8 cellular contexts compared by ENCODE assay signal in the genomic region with DNA sequence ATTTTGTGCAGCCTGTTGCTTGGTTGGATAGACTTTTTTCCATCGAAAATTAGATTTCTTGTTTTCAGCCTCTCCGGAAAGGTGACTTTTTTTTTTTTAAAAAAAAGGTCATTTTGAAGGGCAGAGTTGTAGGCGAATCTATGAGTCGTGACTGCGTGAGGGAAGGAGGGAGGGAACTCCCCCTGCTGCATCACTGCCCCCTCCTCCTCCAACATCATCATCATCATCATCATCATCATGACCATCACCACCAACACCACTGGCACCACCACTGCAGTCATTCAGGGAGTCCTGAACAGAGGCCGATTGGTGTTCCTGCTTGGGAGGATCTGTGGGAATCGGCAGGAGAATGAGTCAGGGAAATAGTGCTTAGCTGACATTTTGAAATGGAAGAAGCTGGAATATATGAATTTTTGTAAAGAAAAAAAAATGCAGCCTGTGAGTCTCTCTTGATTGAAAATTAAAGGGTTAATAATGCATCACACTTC. TPM values are rescaled to one million over a fixed set of nuclear protein-coding genes. Genes with fewer than 3 reads are reported as not detected.
A peak's percentile ranks its signal among the peaks of the same experiment; 100 is the strongest.
DNase-seq lines count a peak whose midpoint lies in the region; ATAC-seq and TF ChIP-seq lines count a peak whose summit lies in the region.

No MANE protein-coding gene starts in this region.

- H3K4me1 Mint-ChIP-seq in activated CD8-positive, alpha-beta memory T cell treated with anti-CD3 and anti-CD28 coated beads, Interleukin-2, amount 10 ng/mL, durations not matched to agents 7 days and 5 days, result peaks cover 25% of the 10 kb centered on the region
- peaks cover 51% of the 10 kb centered on the region for H3K4me1 Mint-ChIP-seq in activated T-cell treated with anti-CD3 and anti-CD28 coated beads, Interleukin-2, amount 50 U/mL, for 72 hours (ENCODE audit: low read depth)

- in situ Hi-C loops in gastrocnemius medialis (cut with MboI; ENCODE audit: low sequenced_read_pairs in 4 of 4), result loop anchor here in 3 of 4 donors (25.0 kb wide), 3 partner anchors 380 to 1170 kb away; a partner anchor contains a TSS
- in situ Hi-C loops in GM13976 (cut with MboI; ENCODE audit: low sequenced_read_pairs, unreplicated experiment), result loop anchor here (25.0 kb wide), 1 partner anchor 495 kb away; no protein-coding TSS in a partner anchor

- H3K27ac Mint-ChIP-seq in activated CD8-positive, alpha-beta memory T cell treated with anti-CD3 and anti-CD28 coated beads, Interleukin-2, amount 10 ng/mL, durations not matched to agents 7 days and 5 days, result no peak overlapping the region
- peak overlapping the region; percentile 26 for H3K27ac Mint-ChIP-seq in activated T-cell treated with anti-CD3 and anti-CD28 coated beads, Interleukin-2, amount 50 U/mL, for 72 hours

- TF ChIP-seq POLR2A in gastrocnemius medialis (IDR thresholded peaks at IDR 0.05) (peak; percentile 82 to 86), GM18505 (IDR thresholded peaks at IDR 0.05; ENCODE audit: borderline replicate concordance, extremely low read depth, insufficient read depth, insufficient read length) (no peak)

- CTCF ChIA-PET in activated CD8-positive, alpha-beta memory T cell treated with anti-CD3 and anti-CD28 coated beads, Interleukin-2, amount 10 ng/mL, durations not matched to agents 7 days and 5 days (lab: Charles Lee), result interaction anchor here (0.8 to 1.3 kb wide), 2 partner anchors 31 to 504 kb away, joined by 3 to 6 read pairs; no protein-coding TSS in a partner anchor

- DNase-seq in activated CD8-positive, alpha-beta memory T cell treated with anti-CD3 and anti-CD28 coated beads, Interleukin-2, amount 10 ng/mL, durations not matched to agents 7 days and 5 days, result no peak
- no peak for DNase-seq in activated CD8-positive, alpha-beta memory T cell treated with anti-CD3 and anti-CD28 coated beads, Interleukin-2, amount 50 U/mL, for 48 hours
- peak; percentile 25 to 55 for DNase-seq in activated T-cell treated with anti-CD3 and anti-CD28 coated beads, Interleukin-2, amount 50 U/mL, for 72 hours
- DNase-seq in left cardiac atrium (peak; percentile 29), gastrocnemius medialis (peak; percentile 70 to 80), GM13976 (ENCODE audit: low spot score) (no peak)

- intact Hi-C loops in left cardiac atrium (cut with DNase I) (loop anchor here in 1 of 2 donors (5.0 to 10.0 kb wide), 4 partner anchors 163 to 493 kb away; a partner anchor contains a TSS), gastrocnemius medialis (cut with DNase I; ENCODE audit: low total_unique reads) (loop anchor here (2.0 to 5.0 kb wide), 4 partner anchors 80 to 379 kb away; a partner anchor contains a TSS)

- TF ChIP-seq CTCF in gastrocnemius medialis (IDR thresholded peaks at IDR 0.05 in 4 of 5, conservative IDR thresholded peaks at IDR 0.05 in 1 of 5) (no peak), GM13976 (IDR thresholded peaks at IDR 0.05; ENCODE audit: borderline replicate concordance, control extremely low read depth, extremely low read depth, insufficient read depth, missing control alignments) (no peak)

- H3K27me3 Mint-ChIP-seq in activated CD8-positive, alpha-beta memory T cell treated with anti-CD3 and anti-CD28 coated beads, Interleukin-2, amount 10 ng/mL, durations not matched to agents 7 days and 5 days, result peaks cover 12% of the 10 kb centered on the region
- no peaks in the 10 kb centered on the region for H3K27me3 Mint-ChIP-seq in activated T-cell treated with anti-CD3 and anti-CD28 coated beads, Interleukin-2, amount 50 U/mL, for 72 hours (ENCODE audit: low read depth)

- peak overlapping the region; percentile 73 for H3K4me3 Mint-ChIP-seq in activated CD8-positive, alpha-beta memory T cell treated with anti-CD3 and anti-CD28 coated beads, Interleukin-2, amount 10 ng/mL, durations not matched to agents 7 days and 5 days
- peak overlapping the region; percentile 85 to 86 for H3K4me3 Mint-ChIP-seq in activated T-cell treated with anti-CD3 and anti-CD28 coated beads, Interleukin-2, amount 50 U/mL, for 72 hours

- no peaks in the 10 kb centered on the region for H3K27me3 ChIP-seq in gastrocnemius medialis

- peaks cover 0 to 26% of the 10 kb centered on the region in 2 donors for H3K36me3 ChIP-seq in gastrocnemius medialis

- no peaks in the 10 kb centered on the region for H3K9me3 Mint-ChIP-seq in activated CD8-positive, alpha-beta memory T cell treated with anti-CD3 and anti-CD28 coated beads, Interleukin-2, amount 10 ng/mL, durations not matched to agents 7 days and 5 days (ENCODE audit: low read depth)
- H3K9me3 Mint-ChIP-seq in activated T-cell treated with anti-CD3 and anti-CD28 coated beads, Interleukin-2, amount 50 U/mL, for 72 hours, result no peaks in the 10 kb centered on the region

- peaks cover 31 to 34% of the 10 kb centered on the region in 2 donors for H3K4me1 ChIP-seq in gastrocnemius medialis

- H3K9me3 ChIP-seq in gastrocnemius medialis, result no peaks in the 10 kb centered on the region

- H3K27ac ChIP-seq in gastrocnemius medialis, result peak overlapping the region; percentile 93 to 99 (median 96)

- H3K4me3 ChIP-seq in gastrocnemius medialis, result peak overlapping the region; percentile 65 to 94 (median 77)

- H3K36me3 Mint-ChIP-seq in activated CD8-positive, alpha-beta memory T cell treated with anti-CD3 and anti-CD28 coated beads, Interleukin-2, amount 10 ng/mL, durations not matched to agents 7 days and 5 days, result no peaks in the 10 kb centered on the region
- H3K36me3 Mint-ChIP-seq in activated T-cell treated with anti-CD3 and anti-CD28 coated beads, Interleukin-2, amount 50 U/mL, for 72 hours (ENCODE audit: insufficient read depth in 2 of 2), result peaks cover 0 to 7% of the 10 kb centered on the region in 2 donors

- ATAC-seq in activated CD8-positive, alpha-beta memory T cell treated with anti-CD3 and anti-CD28 coated beads, Interleukin-2, amount 10 ng/mL, durations not matched to agents 7 days and 5 days, result no peak
- ATAC-seq in activated T-cell treated with anti-CD3 and anti-CD28 coated beads, Interleukin-2, amount 50 U/mL, for 72 hours (replicated peaks in 1 of 2), result peak in 1 of 2 donors; percentile 15
- ATAC-seq in left cardiac atrium (peak in 1 of 2 donors; percentile 4), gastrocnemius medialis (peak; percentile 28 to 36), GM18505 (IDR thresholded peaks at IDR 0.05; ENCODE audit: unreplicated experiment) (no peak), GM21619 (IDR thresholded peaks at IDR 0.05; ENCODE audit: unreplicated experiment) (no peak)

RNA-seq across cellular contexts. Expression of a gene that starts 1.2 kb away (rescaled TPM):
- total RNA-seq in activated CD8-positive, alpha-beta memory T cell treated with anti-CD3 and anti-CD28 coated beads, Interleukin-2, amount 10 ng/mL, durations not matched to agents 7 days and 5 days, result 1 to 10 TPM; 4.0 to 5.4 TPM
- 1 to 10 TPM; 3.3 to 8.1 TPM for total RNA-seq in activated T-cell treated with anti-CD3 and anti-CD28 coated beads, Interleukin-2, amount 50 U/mL, for 72 hours
- total RNA-seq in left cardiac atrium, result 100 to 1,000 TPM; 177 to 272 TPM
- total RNA-seq in gastrocnemius medialis, result 100 to 1,000 TPM; 111 to 377 (median 324) TPM

Comparison
In these comparisons a context has a peak if more than half of its experiments do, and no peak if none do; other contexts are left out.
1. ATAC-seq: peak in gastrocnemius medialis (2 of 2); none in activated CD8-positive, alpha-beta memory T cell treated with anti-CD3 and anti-CD28 coated beads, Interleukin-2, amount 10 ng/mL, durations not matched to agents 7 days and 5 days (single experiment), GM18505 (single experiment) and GM21619 (single experiment).
2. DNase-seq: peak in activated T-cell treated with anti-CD3 and anti-CD28 coated beads, Interleukin-2, amount 50 U/mL, for 72 hours (2 of 2), left cardiac atrium (single experiment) and gastrocnemius medialis (2 of 2); none in activated CD8-positive, alpha-beta memory T cell treated with anti-CD3 and anti-CD28 coated beads, Interleukin-2, amount 10 ng/mL, durations not matched to agents 7 days and 5 days (single experiment), activated CD8-positive, alpha-beta memory T cell treated with anti-CD3 and anti-CD28 coated beads, Interleukin-2, amount 50 U/mL, for 48 hours (single experiment) and GM13976 (single experiment).
3. RNA of a gene that starts 1.2 kb away (total RNA-seq): 111 to 377 TPM in gastrocnemius medialis and 177 to 272 TPM in left cardiac atrium; 3.3 to 8.1 TPM in activated T-cell treated with anti-CD3 and anti-CD28 coated beads, Interleukin-2, amount 50 U/mL, for 72 hours and 4.0 to 5.4 TPM in activated CD8-positive, alpha-beta memory T cell treated with anti-CD3 and anti-CD28 coated beads, Interleukin-2, amount 10 ng/mL, durations not matched to agents 7 days and 5 days; every median in the first group is over 10 times any median in the second.